Comparison of ENCODE assay signal across 1 cellular context in genomic region chr12:30757316-30757715, GRCh38.
TF ChIP-seq lines count a peak whose summit lies in the region.

No MANE protein-coding gene starts in this region.

TF ChIP-seq in K562, 482 proteins besides CTCF, POLR2A, EP300 and RAD21 (continued from another document and continues in another):
- TF ChIP-seq HMBOX1 (IDR thresholded peaks at IDR 0.05) (no peak), ZNF212 (CRISPR knock-in tag; IDR thresholded peaks at IDR 0.05) (no peak), FOS (IDR thresholded peaks at IDR 0.05; ENCODE audit: extremely low read depth, insufficient read length) (no peak), GATAD2B (IDR thresholded peaks at IDR 0.05; ENCODE audit: borderline replicate concordance) (no peak), TAL1 (IDR thresholded peaks at IDR 0.05) (peak; percentile 85), ARID3A (IDR thresholded peaks at IDR 0.05; ENCODE audit: borderline replicate concordance, low read depth, low read length) (peak; percentile 75; the same call in 1 of the 2 replicates), ZNF436 (CRISPR knock-in tag; IDR thresholded peaks at IDR 0.05) (no peak), HNRNPH1 (optimal IDR thresholded peaks at IDR 0.05; ENCODE audit: low read depth, low read length) (no peak), SMARCA4 (IDR thresholded peaks at IDR 0.05) (peak; percentile 73; the same call in 1 of the 2 replicates), KAT2B (IDR thresholded peaks at IDR 0.05; ENCODE audit: low read depth, low read length) (no peak), SMARCE1 (IDR thresholded peaks at IDR 0.05) (peak; percentile 50; the same call in 1 of the 2 replicates), ZBTB40 (IDR thresholded peaks at IDR 0.05) (no peak), ZBTB40 (CRISPR knock-in tag; IDR thresholded peaks at IDR 0.05) (no peak), BCOR (IDR thresholded peaks at IDR 0.05) (0 out of 2 replicates have a peak, but pooled peaks have one; percentile 17), BACH1 (tag; IDR thresholded peaks at IDR 0.05) (no peak), SUPT5H (IDR thresholded peaks at IDR 0.05) (no peak), PML (IDR thresholded peaks at IDR 0.05; ENCODE audit: low read length) (peak; percentile 73), THRAP3 (IDR thresholded peaks at IDR 0.05; ENCODE audit: borderline replicate concordance) (no peak), TFAM (CRISPR knock-in tag; conservative IDR thresholded peaks at IDR 0.05) (no peak), CBFA2T3 (IDR thresholded peaks at IDR 0.05) (peak; percentile 90), SMAD3 (CRISPR knock-in tag; conservative IDR thresholded peaks at IDR 0.05) (no peak), KLF16 (IDR thresholded peaks at IDR 0.05) (peak; percentile 48; the same call in 1 of the 2 replicates), TBL1XR1 (IDR thresholded peaks at IDR 0.05; ENCODE audit: low read length in 2 of 2) (peak in 1 of 2 experiments; percentile 54; a peak in 1 of 4 replicates), ESRRA (IDR thresholded peaks at IDR 0.05; ENCODE audit: borderline replicate concordance, low read depth) (no peak), FOXM1 (IDR thresholded peaks at IDR 0.05; ENCODE audit: low read depth) (0 out of 2 replicates have a peak, but pooled peaks have one; percentile 50), FOXM1 (CRISPR knock-in tag; IDR thresholded peaks at IDR 0.05; ENCODE audit: low read depth) (no peak), ARID1B (IDR thresholded peaks at IDR 0.05) (peak; percentile 88), STAT5A (IDR thresholded peaks at IDR 0.05; ENCODE audit: borderline replicate concordance, low read length) (peak; percentile 62; the same call in 1 of the 2 replicates), ZNF311 (CRISPR knock-in tag; IDR thresholded peaks at IDR 0.05) (no peak), CBFA2T2 (conservative IDR thresholded peaks at IDR 0.05) (peak; percentile 76), HMGN3 (IDR thresholded peaks at IDR 0.05; ENCODE audit: borderline replicate concordance, extremely low read depth, insufficient read length, low read depth, low read length) (no peak), RCOR1 (IDR thresholded peaks at IDR 0.05; ENCODE audit: borderline replicate concordance in 1 of 2, low read depth in 2 of 2, low read length in 2 of 2) (0 out of 4 replicates have a peak, but pooled peaks of 1 of the 2 experiments have one; percentile 12), NBN (IDR thresholded peaks at IDR 0.05; ENCODE audit: low read depth) (no peak), SOX6 (IDR thresholded peaks at IDR 0.05) (peak; percentile 29; the same call in 1 of the 2 replicates), TEAD4 (IDR thresholded peaks at IDR 0.05; ENCODE audit: low read length) (peak; percentile 88), TEAD4 (CRISPR knock-in tag; IDR thresholded peaks at IDR 0.05; ENCODE audit: borderline replicate concordance) (no peak), TCF3 (CRISPR knock-in tag; IDR thresholded peaks at IDR 0.05) (peak; percentile 81), E2F5 (CRISPR knock-in tag; IDR thresholded peaks at IDR 0.05) (no peak), NFIC (IDR thresholded peaks at IDR 0.05) (peak; percentile 56; the same call in 1 of the 2 replicates), MTA2 (IDR thresholded peaks at IDR 0.05; ENCODE audit: low read depth) (peak; percentile 67), E2F4 (CRISPR knock-in tag; IDR thresholded peaks at IDR 0.05; ENCODE audit: low read depth) (no peak), KLF13 (tag; IDR thresholded peaks at IDR 0.05; ENCODE audit: borderline replicate concordance, low read depth) (no peak), ZNF134 (CRISPR knock-in tag; conservative IDR thresholded peaks at IDR 0.05) (no peak), PTBP1 (IDR thresholded peaks at IDR 0.05; ENCODE audit: low read depth, low read length) (no peak), ATF3 (IDR thresholded peaks at IDR 0.05) (no peak), ATF3 (CRISPR knock-in tag; conservative IDR thresholded peaks at IDR 0.05) (no peak), NCOR1 (IDR thresholded peaks at IDR 0.05) (peak; percentile 71), XRCC5 (IDR thresholded peaks at IDR 0.05; ENCODE audit: low read depth, low read length) (no peak), MNT (conservative IDR thresholded peaks at IDR 0.05) (0 out of 4 replicates have a peak, but pooled peaks of 1 of the 2 experiments have one; percentile 29)
